1 cellular context compared by ENCODE assay signal in the genomic region with DNA sequence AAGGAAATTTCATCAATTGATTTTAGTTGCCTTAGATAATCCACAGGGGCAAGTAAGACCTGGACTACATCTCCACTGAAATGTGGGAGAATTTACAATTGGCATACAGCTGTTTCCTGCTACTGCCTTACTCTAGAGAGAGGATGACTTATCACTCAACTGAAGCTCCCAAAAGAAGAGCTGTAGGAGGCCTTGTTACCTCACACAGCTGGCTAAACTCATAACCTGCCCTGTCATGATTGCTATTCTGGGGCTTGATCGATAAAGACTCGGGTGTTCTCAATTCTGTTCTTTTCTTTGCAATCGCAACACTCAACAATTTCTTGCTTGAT.
TF ChIP-seq lines count a peak whose summit lies in the region.

No MANE protein-coding gene starts in this region.

TF ChIP-seq in GM23338, 12 proteins besides CTCF, POLR2A, EP300 and RAD21 (continued from another document):
- TF ChIP-seq REST (IDR thresholded peaks at IDR 0.05; ENCODE audit: unreplicated experiment) = no peak
